Comparison of ENCODE assay signal across 26 cellular contexts in the genomic region with DNA sequence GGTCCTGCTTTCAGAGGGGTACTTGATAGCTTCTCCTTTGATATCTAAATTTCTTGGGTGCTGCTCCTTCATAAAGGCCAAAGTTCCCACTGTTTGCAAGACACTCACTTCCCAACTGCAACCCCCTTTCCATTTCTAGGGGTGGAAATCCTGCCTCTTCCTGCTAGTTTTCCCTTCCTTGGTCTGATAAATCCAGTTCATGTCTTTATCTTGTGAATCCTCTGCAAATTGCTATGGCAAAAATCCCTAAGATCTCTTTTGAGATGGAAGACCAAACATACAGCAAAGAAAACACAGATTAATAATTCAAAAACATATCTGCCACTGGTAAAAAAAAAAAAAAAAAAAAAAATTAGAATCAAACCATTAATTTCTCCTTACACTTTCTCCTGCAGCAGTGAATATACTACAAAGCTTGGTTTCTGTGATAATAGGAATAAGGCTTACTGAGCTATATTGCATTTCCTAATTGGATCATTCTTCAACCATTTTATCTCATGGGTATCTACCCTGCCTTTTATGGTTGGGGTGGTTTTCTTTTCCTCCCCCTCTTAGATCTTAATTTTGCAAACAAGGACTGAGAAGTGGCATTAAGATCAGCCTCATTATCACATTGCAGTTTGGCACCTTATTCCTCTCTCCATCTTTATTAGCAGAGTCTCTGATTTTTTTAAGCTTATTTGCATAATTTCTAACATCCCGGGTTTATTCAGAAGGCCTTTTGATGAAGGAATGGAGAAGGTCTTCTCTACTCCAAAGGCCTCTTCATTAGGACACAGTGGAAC.
"Had no signal": no experiment of that assay in that cellular context is flagged by ENCODE, and none has a peak within 500 bp of the region (broad histone marks: within the 10 kb centered on the region; RNA-seq: fewer than 3 reads in every experiment).

No MANE protein-coding gene starts in this region.

- H3K9me3 ChIP-seq: prostate gland, sigmoid colon, testis had no signal

- H3K27me3 ChIP-seq: esophagus squamous epithelium, left lung, right atrium auricular region, sigmoid colon, testis, tibial artery had no signal

- H3K9me3 Mint-ChIP-seq: type B pancreatic cell had no signal

- H3K4me1 ChIP-seq: heart right ventricle, left lung, prostate gland, right atrium auricular region, sigmoid colon, testis, tibial artery had no signal

- H3K4me3 ChIP-seq: esophagus squamous epithelium, heart right ventricle, left lung, prostate gland, right atrium auricular region, sigmoid colon, testis, tibial artery had no signal

- H3K27ac ChIP-seq: esophagus squamous epithelium, heart right ventricle, left lung, prostate gland, right atrium auricular region, sigmoid colon, testis, tibial artery had no signal

- ATAC-seq: effector memory CD8-positive, alpha-beta T cell; heart right ventricle; left cardiac atrium; left lung; naive thymus-derived CD8-positive, alpha-beta T cell; stimulated activated effector memory CD8-positive, alpha-beta T cell treated with anti-CD3 and anti-CD28 coated beads, Interleukin-12 subunit alpha, Interleukin-12 subunit beta, amount 100 ng/mL, for 72 hours; stimulated activated naive CD8-positive, alpha-beta T cell treated with anti-CD3 and anti-CD28 coated beads, Interleukin-15, Interleukin-2, amounts not matched to agents 100 U/mL and 50 U/mL, for 24 hours had no signal

- DNase-seq: cortex of kidney; effector memory CD8-positive, alpha-beta T cell; erythroblast; esophagus squamous epithelium; foreskin melanocyte; glutamatergic neuron; heart right ventricle; hippocampal formation; left cardiac atrium; left lung; naive thymus-derived CD8-positive, alpha-beta T cell; nephron progenitor cell; nucleus accumbens; sigmoid colon; stimulated activated CD4-positive, alpha-beta T cell treated with anti-CD3 and anti-CD28 coated beads, Interleukin-2, amount 100 ng/mL, for 24 hours; stimulated activated CD4-positive, alpha-beta T cell treated with anti-CD3 and anti-CD28 coated beads, Interleukin-4, amount 100 ng/mL, for 24 hours; stimulated activated naive CD8-positive, alpha-beta T cell treated with anti-CD3 and anti-CD28 coated beads, Interleukin-15, Interleukin-2, amounts not matched to agents 100 U/mL and 50 U/mL, for 24 hours; substantia nigra; testis; tibial artery had no signal

- H3K4me3 Mint-ChIP-seq: effector memory CD8-positive, alpha-beta T cell; naive thymus-derived CD8-positive, alpha-beta T cell; nephron progenitor cell; stimulated activated effector memory CD8-positive, alpha-beta T cell treated with anti-CD3 and anti-CD28 coated beads, Interleukin-12 subunit alpha, Interleukin-12 subunit beta, amount 100 ng/mL, for 72 hours; type B pancreatic cell had no signal

- H3K4me1 Mint-ChIP-seq: nephron progenitor cell had no signal

- H3K27me3 Mint-ChIP-seq: effector memory CD8-positive, alpha-beta T cell; naive thymus-derived CD8-positive, alpha-beta T cell; type B pancreatic cell had no signal

- H3K36me3 Mint-ChIP-seq: type B pancreatic cell had no signal

- H3K36me3 ChIP-seq: esophagus squamous epithelium, heart right ventricle, left lung, prostate gland, right atrium auricular region, sigmoid colon, tibial artery had no signal

- FAIRE-seq: endometrium, islet of Langerhans had no signal

- H3K27ac Mint-ChIP-seq: effector memory CD8-positive, alpha-beta T cell; naive thymus-derived CD8-positive, alpha-beta T cell; nephron progenitor cell; stimulated activated effector memory CD8-positive, alpha-beta T cell treated with anti-CD3 and anti-CD28 coated beads, Interleukin-12 subunit alpha, Interleukin-12 subunit beta, amount 100 ng/mL, for 72 hours; type B pancreatic cell had no signal
